Comparison of ENCODE assay signal across 8 cellular contexts in genomic region chr12:2890388-2891239, GRCh38. TPM values are rescaled to one million over a fixed set of nuclear protein-coding genes. Genes with fewer than 3 reads are reported as not detected.
DNase-seq lines count a peak whose midpoint lies in the region; ATAC-seq and TF ChIP-seq lines count a peak whose summit lies in the region.

TSS of gene TULP3 (plus strand) at chr12:2890891. CDS start at chr12:2890948, 57 bp downstream.

- H3K4me3 Mint-ChIP-seq in WTC11 (peak within 1 kb of the TSS; percentile 78), immature natural killer cell (peak within 1 kb of the TSS; percentile 94 to 100 (median 98))

- H3K27ac Mint-ChIP-seq in WTC11: peak within 1 kb of the TSS; percentile 93
- peak within 1 kb of the TSS; percentile 90 to 98 (median 95) for H3K27ac Mint-ChIP-seq in immature natural killer cell

- TF ChIP-seq CTCF in AG04449 (IDR thresholded peaks at IDR 0.05; ENCODE audit: insufficient read depth, low read length, missing control alignments) (peak; percentile 8), WTC11 (IDR thresholded peaks at IDR 0.05) (no peak)

- H3K36me3 Mint-ChIP-seq in WTC11 (peaks cover 16% of the 10 kb centered on the region), immature natural killer cell (peaks cover 0 to 7% (median 0%) of the 10 kb centered on the region in 3 donors)

- peak within 1 kb of the TSS; percentile 91 for H3K27ac ChIP-seq in caudate nucleus (ENCODE audit: low read depth, low read length)

- no peaks in the 10 kb centered on the region; the same call in 1 of the 2 replicates for H3K27me3 Mint-ChIP-seq in WTC11 (ENCODE audit: low read depth)
- H3K27me3 Mint-ChIP-seq in immature natural killer cell (ENCODE audit: low read depth in 3 of 3): peaks cover 5 to 9% (median 8%) of the 10 kb centered on the region in 3 donors

- peak within 1 kb of the TSS; percentile 99 for H3K4me3 ChIP-seq in AG04449 (ENCODE audit: low read depth, low read length)

- POLR2A ChIA-PET in AG04449 (lab: Yijun Ruan, JAX): interaction anchor here (0.6 to 1.6 kb wide), 7 partner anchors 11 to 151 kb away, joined by 3 to 5 read pairs (median 3); partner anchors contain the start of gene TEAD4
- POLR2A ChIA-PET in WTC11 (lab: Charles Lee): interaction anchor here (0.7 to 3.4 kb wide), 6 partner anchors 13 to 147 kb away, joined by 3 to 24 read pairs (median 4); partner anchors contain the start of genes FOXM1 and RHNO1

- peak; percentile 92 for ATAC-seq in GM18870 (IDR thresholded peaks at IDR 0.05; ENCODE audit: unreplicated experiment)
- ATAC-seq in HG03135 (IDR thresholded peaks at IDR 0.05; ENCODE audit: unreplicated experiment): peak; percentile 99
- ATAC-seq in WTC11: peak; percentile 93

- DNase-seq in AG04449 (ENCODE audit: low read depth, low spot score) (peak; percentile 80), NCI-H2196 treated with DMSO at 0.1 percent for 48 hours (lab: John Stamatoyannopoulos, UW; ENCODE audit: unreplicated experiment) (peak; percentile 81), WTC11 (ENCODE audit: low spot score) (peak; percentile 98), caudate nucleus (lab: John Stamatoyannopoulos, UW) (peak; percentile 90 to 100 (median 98)), immature natural killer cell (peak; percentile 98 to 99 (median 99)), smooth muscle cell of the brain vasculature (ENCODE audit: low read depth, low spot score) (peak; percentile 97)

- H3K9me3 Mint-ChIP-seq in WTC11: no peaks in the 10 kb centered on the region
- H3K9me3 Mint-ChIP-seq in immature natural killer cell: no peaks in the 10 kb centered on the region

- CTCF ChIA-PET in AG04449 (lab: Yijun Ruan, JAX) (interaction anchor here (1.1 to 2.3 kb wide), 3 partner anchors 10 to 149 kb away, joined by 3 to 9 read pairs (median 5); no protein-coding TSS in a partner anchor), WTC11 (lab: Charles Lee) (interaction anchor here (0.5 to 2.3 kb wide), 12 partner anchors 13 to 410 kb away, joined by 3 to 24 read pairs (median 4); partner anchors contain the start of genes FOXM1 and RHNO1)

- H3K4me1 Mint-ChIP-seq in WTC11 (peaks cover 18% of the 10 kb centered on the region), immature natural killer cell (peaks cover 21 to 28% of the 10 kb centered on the region in 2 donors)

TF ChIP-seq in WTC11, 78 proteins besides CTCF, POLR2A, EP300 and RAD21 (continues in another document):
- TF ChIP-seq USF2 (CRISPR knock-in tag; IDR thresholded peaks at IDR 0.05): peak; percentile 42; the same call in 1 of the 2 replicates
- no peak for TF ChIP-seq NR1H2 (CRISPR knock-in tag; IDR thresholded peaks at IDR 0.05)
- TF ChIP-seq ZSCAN18 (CRISPR knock-in tag; IDR thresholded peaks at IDR 0.05): no peak
- TF ChIP-seq ZNF138 (CRISPR knock-in tag; conservative IDR thresholded peaks at IDR 0.05): no peak
- TF ChIP-seq AR (CRISPR knock-in tag; IDR thresholded peaks at IDR 0.05): 0 out of 2 replicates have a peak, but pooled peaks have one; percentile 71
- TF ChIP-seq FOXP4 (CRISPR knock-in tag; IDR thresholded peaks at IDR 0.05): peak; percentile 78; the same call in 1 of the 2 replicates
- TF ChIP-seq MLX (CRISPR knock-in tag; IDR thresholded peaks at IDR 0.05): no peak
- TF ChIP-seq E2F5 (CRISPR knock-in tag; IDR thresholded peaks at IDR 0.05): peak; percentile 87
- no peak for TF ChIP-seq JAZF1 (CRISPR knock-in tag; IDR thresholded peaks at IDR 0.05)
- 0 out of 2 replicates have a peak, but pooled peaks have one; percentile 64 for TF ChIP-seq ZNF425 (CRISPR knock-in tag; conservative IDR thresholded peaks at IDR 0.05)
- TF ChIP-seq KAT7 (CRISPR knock-in tag; IDR thresholded peaks at IDR 0.05; ENCODE audit: borderline replicate concordance): no peak

RNA-seq across cellular contexts. Expression of gene TULP3, which starts in this region (rescaled TPM):
- 17.4 to 18.8 TPM (median 18.0 TPM) in 3 replicates for total RNA-seq in WTC11 (2021)
- polyA plus RNA-seq in immature natural killer cell: 10 to 100 TPM in 1 of 3 donors, 1 to 10 TPM in 2; 5.5 to 11.1 (median 7.5) TPM

Comparison
In these comparisons a context has a peak if more than half of its experiments do, and no peak if none do; other contexts are left out.
1. Peak in every context shown above with its lines: DNase-seq, ATAC-seq, H3K4me3 ChIP-seq and H3K27ac ChIP-seq.